In the genomic region with DNA sequence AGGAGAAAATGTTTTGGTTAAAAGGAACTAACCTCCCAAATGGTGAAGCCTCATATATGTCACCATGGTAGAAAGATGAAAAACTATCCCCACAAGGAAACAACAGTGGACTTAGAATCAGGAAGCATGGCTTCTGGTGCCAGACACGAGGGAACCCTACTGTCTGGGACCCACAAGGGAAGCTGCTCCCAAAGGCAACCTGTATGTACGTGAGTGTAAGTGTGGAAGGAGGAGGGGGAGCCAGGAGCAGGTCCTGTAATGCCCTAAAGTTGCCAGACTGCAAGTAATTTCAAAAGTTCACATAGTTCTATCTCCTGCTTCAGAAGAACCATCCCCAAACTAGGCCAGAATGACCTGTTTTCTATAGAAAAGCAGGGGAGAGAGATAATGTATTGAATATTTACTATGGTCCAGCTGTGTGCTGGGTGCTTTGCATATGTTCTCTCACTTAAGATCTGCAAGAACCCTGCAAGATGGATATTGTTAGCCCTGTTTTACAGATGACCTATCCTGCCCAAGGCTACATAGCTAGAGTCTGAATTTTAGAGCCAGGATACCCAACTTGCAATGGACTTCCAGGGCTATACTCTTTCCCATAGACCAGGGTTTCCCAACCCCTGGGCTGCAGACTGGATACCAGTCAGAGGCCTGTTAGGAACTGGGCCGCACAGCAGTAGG, we compare ENCODE assay signal across 14 cellular contexts. TPM values are rescaled to one million over a fixed set of nuclear protein-coding genes. Genes with fewer than 3 reads are reported as not detected.
DNase-seq lines count a peak whose midpoint lies in the region; ATAC-seq and TF ChIP-seq lines count a peak whose summit lies in the region.
"Had no signal": no experiment of that assay in that cellular context is flagged by ENCODE, and none has a peak within 500 bp of the region (broad histone marks: within the 10 kb centered on the region; RNA-seq: fewer than 3 reads in every experiment).

No MANE protein-coding gene starts in this region.

- H3K9me2 ChIP-seq in PC-3 (replicated peaks; ENCODE audit: low read length) = no peaks in the 10 kb centered on the region

- no peak overlapping the region for H3K4me3 Mint-ChIP-seq in activated naive CD4-positive, alpha-beta T cell treated with anti-CD3 and anti-CD28 coated beads, Interleukin-2, amount 10 ng/mL, durations not matched to agents 7 days and 5 days
- no peak overlapping the region for H3K4me3 Mint-ChIP-seq in stimulated activated naive B cell treated with anti-CD40 and anti-IgM and Interleukin-4, amounts not matched to agents 10 μg/mL and 1 μg/mL and 100 μg/mL, for 72 hours
- H3K4me3 Mint-ChIP-seq: CD4-positive, alpha-beta memory T cell had no signal

- CTCF ChIA-PET in activated naive CD4-positive, alpha-beta T cell treated with anti-CD3 and anti-CD28 coated beads, Interleukin-2, amount 10 ng/mL, durations not matched to agents 7 days and 5 days (lab: Charles Lee) = interaction anchor here (1.7 kb wide), 1 partner anchor 163 kb away, joined by 3 read pairs; no protein-coding TSS in a partner anchor
- CTCF ChIA-PET in PC-3 (lab: Charles Lee) = no interaction called here

- BruUV-seq in PC-3 (replicated peaks; lab: Mats Ljungman, UMichigan) = TSS peak; percentile 0

- peaks cover 6% of the 10 kb centered on the region; the same call in 1 of the 2 replicates for H3K4me1 ChIP-seq in PC-3 (ENCODE audit: insufficient read depth, low read length)
- H3K4me1 ChIP-seq: BE2C had no signal

- no peak overlapping the region for H2AFZ ChIP-seq in PC-3 (ENCODE audit: low read length)

- H3K4me1 Mint-ChIP-seq in activated naive CD4-positive, alpha-beta T cell treated with anti-CD3 and anti-CD28 coated beads, Interleukin-2, amount 10 ng/mL, durations not matched to agents 7 days and 5 days = peaks cover 11% of the 10 kb centered on the region
- peaks cover 21 to 26% of the 10 kb centered on the region in 2 donors for H3K4me1 Mint-ChIP-seq in stimulated activated naive B cell treated with anti-CD40 and anti-IgM and Interleukin-4, amounts not matched to agents 10 μg/mL and 1 μg/mL and 100 μg/mL, for 72 hours

- H3K9me3 Mint-ChIP-seq in activated naive CD4-positive, alpha-beta T cell treated with anti-CD3 and anti-CD28 coated beads, Interleukin-2, amount 10 ng/mL, durations not matched to agents 7 days and 5 days = no peaks in the 10 kb centered on the region
- peaks cover 0 to 1% of the 10 kb centered on the region in 2 donors for H3K9me3 Mint-ChIP-seq in stimulated activated naive B cell treated with anti-CD40 and anti-IgM and Interleukin-4, amounts not matched to agents 10 μg/mL and 1 μg/mL and 100 μg/mL, for 72 hours
- H3K9me3 Mint-ChIP-seq: CD4-positive, alpha-beta memory T cell had no signal

- H3K79me2 ChIP-seq in PC-3 (ENCODE audit: low read length) = no peaks in the 10 kb centered on the region

- H3F3A ChIP-seq in PC-3 (ENCODE audit: low read length, unreplicated experiment) = peaks cover 7% of the 10 kb centered on the region

- no peak overlapping the region for H3K4me3 ChIP-seq in PC-3 (ENCODE audit: low read length)
- H3K4me3 ChIP-seq in choroid plexus epithelial cell (ENCODE audit: low read depth, low read length) = no peak overlapping the region
- no peak overlapping the region for H3K4me3 ChIP-seq in dorsolateral prefrontal cortex
- H3K4me3 ChIP-seq: Peyer's patch had no signal

- no peaks in the 10 kb centered on the region for H3K9me3 ChIP-seq in PC-3 (ENCODE audit: low read length)
- H3K9me3 ChIP-seq: BE2C, Peyer's patch had no signal

- ATAC-seq in PC-3 (no peak), HG03460 (IDR thresholded peaks at IDR 0.05; ENCODE audit: unreplicated experiment) (no peak)
- peak; percentile 24 to 66 for ATAC-seq in stimulated activated naive B cell treated with anti-CD40 and anti-IgM and Interleukin-4, amounts not matched to agents 10 μg/mL and 1 μg/mL and 100 μg/mL, for 72 hours (replicated peaks)

- intact Hi-C loops in PC-3 (cut with micrococcal nuclease) (no loop called here), dorsolateral prefrontal cortex (cut with DNase I) (no loop called here)

- H3K27me3 ChIP-seq in PC-3 (ENCODE audit: low read length) (no peaks in the 10 kb centered on the region), dorsolateral prefrontal cortex (no peaks in the 10 kb centered on the region)
- H3K27me3 ChIP-seq: BE2C, Peyer's patch had no signal

- H3K27ac ChIP-seq in PC-3 (ENCODE audit: low read length) (no peak overlapping the region), dorsolateral prefrontal cortex (no peak overlapping the region)
- H3K27ac ChIP-seq: Peyer's patch had no signal

- H3K36me3 Mint-ChIP-seq in activated naive CD4-positive, alpha-beta T cell treated with anti-CD3 and anti-CD28 coated beads, Interleukin-2, amount 10 ng/mL, durations not matched to agents 7 days and 5 days = peaks cover 39% of the 10 kb centered on the region
- peaks cover 41 to 54% of the 10 kb centered on the region in 2 donors for H3K36me3 Mint-ChIP-seq in stimulated activated naive B cell treated with anti-CD40 and anti-IgM and Interleukin-4, amounts not matched to agents 10 μg/mL and 1 μg/mL and 100 μg/mL, for 72 hours

- no peaks in the 10 kb centered on the region for H3K27me3 Mint-ChIP-seq in activated naive CD4-positive, alpha-beta T cell treated with anti-CD3 and anti-CD28 coated beads, Interleukin-2, amount 10 ng/mL, durations not matched to agents 7 days and 5 days
- no peaks in the 10 kb centered on the region for H3K27me3 Mint-ChIP-seq in stimulated activated naive B cell treated with anti-CD40 and anti-IgM and Interleukin-4, amounts not matched to agents 10 μg/mL and 1 μg/mL and 100 μg/mL, for 72 hours
- H3K27me3 Mint-ChIP-seq: CD4-positive, alpha-beta memory T cell had no signal

- H3K27ac Mint-ChIP-seq in activated naive CD4-positive, alpha-beta T cell treated with anti-CD3 and anti-CD28 coated beads, Interleukin-2, amount 10 ng/mL, durations not matched to agents 7 days and 5 days = no peak overlapping the region
- H3K27ac Mint-ChIP-seq in stimulated activated naive B cell treated with anti-CD40 and anti-IgM and Interleukin-4, amounts not matched to agents 10 μg/mL and 1 μg/mL and 100 μg/mL, for 72 hours = peak overlapping the region; percentile 44

- TF ChIP-seq CTCF in PC-3 (conservative IDR thresholded peaks at IDR 0.05; ENCODE audit: low read depth, low read length) = no peak
- TF ChIP-seq CTCF in choroid plexus epithelial cell (conservative IDR thresholded peaks at IDR 0.05; ENCODE audit: low read depth, low read length) = no peak
- TF ChIP-seq CTCF in dorsolateral prefrontal cortex (IDR thresholded peaks at IDR 0.05 in 54 of 56, conservative IDR thresholded peaks at IDR 0.05 in 2 of 56; ENCODE audit: low read depth in 1 of 56, partially characterized antibody in 56 of 56) = no peak

- H3K36me3 ChIP-seq in PC-3 (ENCODE audit: low read depth, low read length) = no peaks in the 10 kb centered on the region; the same call in 1 of the 2 replicates
- H3K36me3 ChIP-seq: BE2C, Peyer's patch had no signal

- H3K9ac ChIP-seq in PC-3 (ENCODE audit: low read length) = no peak overlapping the region

- no peak overlapping the region for H3K4me2 ChIP-seq in PC-3 (ENCODE audit: low read length)

- POLR2A ChIA-PET in PC-3 (lab: Charles Lee; ENCODE audit: unreplicated experiment) = no interaction called here

- peak; percentile 15 for DNase-seq in activated naive CD4-positive, alpha-beta T cell treated with anti-CD3 and anti-CD28 coated beads, Interleukin-2, amount 10 ng/mL, durations not matched to agents 7 days and 5 days
- DNase-seq in activated naive CD4-positive, alpha-beta T cell (lab: John Stamatoyannopoulos, UW) = no peak
- DNase-seq in PC-3 (no peak), choroid plexus epithelial cell (ENCODE audit: low read depth) (peak; percentile 5), dorsolateral prefrontal cortex (no peak)
- no peak for DNase-seq in stimulated activated naive B cell treated with anti-CD40 and anti-IgM and Interleukin-4, amounts not matched to agents 10 μg/mL and 1 μg/mL and 100 μg/mL, for 72 hours
- DNase-seq: BE2C; CD4-positive, alpha-beta memory T cell; Kasumi-1; NCI-H1930; NCI-H510A treated with DMSO at 0.1 percent for 48 hours; Peyer's patch; SHP77 had no signal

- peaks cover 16% of the 10 kb centered on the region for H4K20me1 ChIP-seq in PC-3 (ENCODE audit: low read length)

RNA-seq across cellular contexts. Expression of a gene that starts 19.2 kb away (rescaled TPM):
- total RNA-seq in PC-3 (2014; rRNA removed) (205 and 206 TPM in 2 replicates), dorsolateral prefrontal cortex (10 to 100 TPM in 33 of 120 experiments, 1 to 10 TPM in 87; 3.1 to 34.1 (median 7.7) TPM)

RNA-seq across cellular contexts. Expression of a gene that starts 50.5 kb away (rescaled TPM):
- 18.4 and 20.3 TPM in 2 replicates for total RNA-seq in PC-3 (2014; rRNA removed)
- total RNA-seq in dorsolateral prefrontal cortex = 10 to 100 TPM; 20.5 to 34.2 (median 26.0) TPM

Comparison
In these comparisons a context has a peak if more than half of its experiments do, and no peak if none do; other contexts are left out.
1. DNase-seq: peak in activated naive CD4-positive, alpha-beta T cell treated with anti-CD3 and anti-CD28 coated beads, Interleukin-2, amount 10 ng/mL, durations not matched to agents 7 days and 5 days (single experiment) and choroid plexus epithelial cell (single experiment); none in activated naive CD4-positive, alpha-beta T cell (0 of 4), PC-3 (single experiment), stimulated activated naive B cell treated with anti-CD40 and anti-IgM and Interleukin-4, amounts not matched to agents 10 μg/mL and 1 μg/mL and 100 μg/mL, for 72 hours (single experiment) and dorsolateral prefrontal cortex (0 of 10).
2. ATAC-seq: peak in stimulated activated naive B cell treated with anti-CD40 and anti-IgM and Interleukin-4, amounts not matched to agents 10 μg/mL and 1 μg/mL and 100 μg/mL, for 72 hours (2 of 2); none in PC-3 (single experiment) and HG03460 (single experiment).